In genomic region chr10:30160431-30160982, GRCh38 we compare ENCODE assay signal across 16 cellular contexts.
DNase-seq lines count a peak whose midpoint lies in the region; ATAC-seq and TF ChIP-seq lines count a peak whose summit lies in the region.
"Had no signal": no experiment of that assay in that cellular context is flagged by ENCODE, and none has a peak within 500 bp of the region (broad histone marks: within the 10 kb centered on the region; RNA-seq: fewer than 3 reads in every experiment).

No MANE protein-coding gene starts in this region.

- H3K4me3 ChIP-seq in ectodermal cell (ENCODE audit: insufficient read depth, low read depth, low read length) = no peak overlapping the region
- H3K4me3 ChIP-seq in colonic mucosa = no peak overlapping the region
- H3K4me3 ChIP-seq: lower lobe of right lung had no signal

- no peaks in the 10 kb centered on the region for H3K36me3 ChIP-seq in ectodermal cell (ENCODE audit: control insufficient read depth, insufficient read depth, low read length)
- no peaks in the 10 kb centered on the region for H3K36me3 ChIP-seq in colonic mucosa
- H3K36me3 ChIP-seq: lower lobe of right lung had no signal

- H3K27me3 ChIP-seq in ectodermal cell (ENCODE audit: control insufficient read depth, insufficient read depth, low read length, poor library complexity, severe bottlenecking) (no peaks in the 10 kb centered on the region), colonic mucosa (no peaks in the 10 kb centered on the region)

- WGBS in ectodermal cell, 2 experiments = 40 to 43% methylated on average over 5 of the region's 5 CpGs

- peaks cover 7% of the 10 kb centered on the region for H3K4me1 ChIP-seq in ectodermal cell (ENCODE audit: control insufficient read depth, insufficient read depth, low read length)
- H3K4me1 ChIP-seq in colonic mucosa = no peaks in the 10 kb centered on the region
- H3K4me1 ChIP-seq: lower lobe of right lung had no signal

- no peak overlapping the region for H3K4me3 Mint-ChIP-seq in neural crest cell
- H3K4me3 Mint-ChIP-seq: natural killer cell; stimulated activated naive CD8-positive, alpha-beta T cell treated with anti-CD3 and anti-CD28 coated beads, Interleukin-15, Interleukin-2, amounts not matched to agents 100 ng/mL and 50 ng/mL, for 24 hours; T-cell had no signal

- H3K9ac ChIP-seq in colonic mucosa (ENCODE audit: low read depth in 2 of 2, low read length in 2 of 2) = no peak overlapping the region

- peak overlapping the region; percentile 63 for H3K27ac Mint-ChIP-seq in neural crest cell (ENCODE audit: unreplicated experiment)
- H3K27ac Mint-ChIP-seq: natural killer cell; stimulated activated naive CD8-positive, alpha-beta T cell treated with anti-CD3 and anti-CD28 coated beads, Interleukin-15, Interleukin-2, amounts not matched to agents 100 ng/mL and 50 ng/mL, for 24 hours; T-cell had no signal

- intact Hi-C loops in colonic mucosa (cut with DNase I) = no loop called here

- no peak for ATAC-seq in GM21737 (IDR thresholded peaks at IDR 0.05; ENCODE audit: unreplicated experiment)
- ATAC-seq: activated CD4-positive, CD25-positive, alpha-beta regulatory T cell treated with anti-CD3 and anti-CD28 coated beads, Interleukin-2, amount 50 U/mL, for 24 hours; lower lobe of right lung; natural killer cell; T-cell had no signal

- H3K27ac ChIP-seq in ectodermal cell (ENCODE audit: insufficient read depth, low read depth, low read length, poor library complexity, severe bottlenecking) (peak overlapping the region; percentile 44), colonic mucosa (no peak overlapping the region)
- H3K27ac ChIP-seq: lower lobe of right lung had no signal

- H3K4me1 Mint-ChIP-seq in neural crest cell = peaks cover 15% of the 10 kb centered on the region

- DNase-seq in GM10266 (ENCODE audit: extremely low spot score) (peak; percentile 36), OCI-M1 (lab: John Stamatoyannopoulos, UW) (peak; percentile 27), neural crest cell (ENCODE audit: low read depth, low spot score) (no peak), colonic mucosa (no peak), NCI-H146 treated with DMSO at 0.1 percent for 48 hours (lab: John Stamatoyannopoulos, UW; ENCODE audit: unreplicated experiment) (no peak), NCI-H2171 (lab: John Stamatoyannopoulos, UW) (no peak)
- DNase-seq: activated effector memory CD4-positive, alpha-beta T cell treated with anti-CD3 and anti-CD28 coated beads, Interleukin-2, amount 50 U/mL, for 16 hours; GOT3; lower lobe of right lung; natural killer cell; NCI-H2029 treated with DMSO at 0.1 percent for 48 hours; T-cell had no signal

- TF ChIP-seq CTCF in GM10266 (IDR thresholded peaks at IDR 0.05; ENCODE audit: control insufficient read depth, insufficient read depth, low read depth, missing control alignments) (no peak), neural crest cell (conservative IDR thresholded peaks at IDR 0.05) (no peak), colonic mucosa (IDR thresholded peaks at IDR 0.05) (no peak)

- no peaks in the 10 kb centered on the region for H3K9me3 ChIP-seq in ectodermal cell (ENCODE audit: control insufficient read depth, low read length)
- H3K9me3 ChIP-seq in colonic mucosa = no peaks in the 10 kb centered on the region
- H3K9me3 ChIP-seq: lower lobe of right lung had no signal

- H3K36me3 Mint-ChIP-seq in neural crest cell (ENCODE audit: low read depth) = no peaks in the 10 kb centered on the region
- H3K36me3 Mint-ChIP-seq: natural killer cell, T-cell had no signal

- no peaks in the 10 kb centered on the region for H3K27me3 Mint-ChIP-seq in neural crest cell (ENCODE audit: low read depth)

- H3K9me3 Mint-ChIP-seq in neural crest cell = peaks cover 3% of the 10 kb centered on the region
- H3K9me3 Mint-ChIP-seq: natural killer cell; stimulated activated naive CD8-positive, alpha-beta T cell treated with anti-CD3 and anti-CD28 coated beads, Interleukin-15, Interleukin-2, amounts not matched to agents 100 ng/mL and 50 ng/mL, for 24 hours; T-cell had no signal

Comparison
In these comparisons a context has a peak if more than half of its experiments do, and no peak if none do; other contexts are left out.
1. DNase-seq: peak in GM10266 (single experiment) and OCI-M1 (single experiment); none in neural crest cell (single experiment), colonic mucosa (single experiment), NCI-H146 treated with DMSO at 0.1 percent for 48 hours (single experiment) and NCI-H2171 (single experiment).